In the genomic region with DNA sequence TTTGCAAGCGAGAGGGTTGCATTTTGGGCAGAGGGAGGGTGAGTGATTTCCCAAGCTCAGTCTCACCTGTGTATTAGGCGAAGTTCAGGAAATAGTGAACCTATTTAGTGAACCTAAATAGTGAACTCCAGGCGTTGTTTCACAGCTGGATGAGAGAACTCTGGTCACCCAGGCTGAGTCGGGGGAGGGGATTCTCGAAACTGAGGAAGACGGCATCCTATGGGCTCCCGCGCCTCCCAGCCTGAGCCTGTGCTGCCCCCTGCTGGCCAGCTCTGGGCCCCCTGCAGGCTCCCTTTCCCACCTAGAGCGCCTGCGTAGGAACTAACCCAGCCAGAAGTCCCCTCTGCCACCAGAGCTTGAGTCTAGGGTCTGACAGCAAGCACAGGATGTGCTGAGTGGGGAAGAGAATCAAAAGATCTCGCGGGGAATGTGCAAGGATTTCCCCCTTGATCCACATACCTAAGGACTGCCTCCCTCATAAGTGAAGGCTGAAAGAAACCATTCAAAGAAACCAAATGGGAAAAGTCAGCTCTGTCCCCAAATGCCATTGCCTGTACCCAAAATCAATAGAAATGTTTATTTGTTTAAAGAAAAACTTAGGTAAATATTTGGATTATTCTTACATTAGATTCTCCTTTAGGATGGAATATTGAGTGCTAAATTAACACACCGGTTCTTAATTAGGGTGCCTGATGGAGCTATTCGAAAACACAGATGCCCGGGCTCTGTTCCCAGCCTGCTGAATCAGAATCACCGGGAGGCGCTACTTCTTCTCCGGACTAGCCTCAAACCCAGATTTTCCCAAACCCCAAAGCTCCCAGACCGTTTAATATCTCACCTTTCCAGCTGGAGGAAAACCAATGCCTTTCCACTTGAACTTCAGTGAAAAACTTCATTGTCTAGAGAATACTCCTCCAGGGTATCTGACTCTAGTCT, we compare ENCODE assay signal across 8 cellular contexts. TPM values are rescaled to one million over a fixed set of nuclear protein-coding genes. Genes with fewer than 3 reads are reported as not detected.
A peak's percentile ranks its signal among the peaks of the same experiment; 100 is the strongest.
DNase-seq lines count a peak whose midpoint lies in the region; ATAC-seq and TF ChIP-seq lines count a peak whose summit lies in the region.

No MANE protein-coding gene starts in this region.

- TF ChIP-seq CTCF in GM10248 (IDR thresholded peaks at IDR 0.05; ENCODE audit: control extremely low read depth, extremely low read depth, low read depth, missing control alignments) (peak; percentile 94), choroid plexus epithelial cell (conservative IDR thresholded peaks at IDR 0.05; ENCODE audit: low read depth, low read length) (peak; percentile 96), right lobe of liver (IDR thresholded peaks at IDR 0.05) (peak; percentile 93 to 99 (median 96))

- H3K36me3 ChIP-seq in right lobe of liver: no peaks in the 10 kb centered on the region

- H3K4me3 ChIP-seq in choroid plexus epithelial cell (ENCODE audit: low read depth, low read length) (no peak overlapping the region), right lobe of liver (peak overlapping the region in 1 of 3 donors; percentile 12)

- H3K27ac ChIP-seq in right lobe of liver: peak overlapping the region in 1 of 3 donors; percentile 18

- WGBS in right lobe of liver (ENCODE audit: insufficient coverage, low coverage, low lambda C conversion rate, missing lambda C conversion rate): 6% methylated on average over 19 of the region's 19 CpGs

- no peak for TF ChIP-seq POLR2A in right lobe of liver (IDR thresholded peaks at IDR 0.05)

- ATAC-seq in HG02885 (IDR thresholded peaks at IDR 0.05; ENCODE audit: poor library complexity, unreplicated experiment) (peak; percentile 61), right lobe of liver (peak; percentile 97 to 99 (median 99))

- no peaks in the 10 kb centered on the region for H3K9me3 ChIP-seq in right lobe of liver

- CTCF ChIA-PET in GM10248 (lab: Yijun Ruan, JAX): interaction anchor here (0.6 to 7.2 kb wide), 67 partner anchors 9 to 479 kb away, joined by 3 to 111 read pairs (median 5); partner anchors contain the start of genes CHST4, TAT and ZNF23

- H3K27me3 ChIP-seq in right lobe of liver: no peaks in the 10 kb centered on the region

- POLR2A ChIA-PET in GM10248 (lab: Yijun Ruan, JAX): no interaction called here

- intact Hi-C loops in right lobe of liver (cut with DNase I): loop anchor here in 1 of 2 donors (10.0 kb wide), 1 partner anchor 196 kb away; no protein-coding TSS in a partner anchor

- peaks cover 0 to 5% (median 0%) of the 10 kb centered on the region in 4 donors for H3K4me1 ChIP-seq in right lobe of liver

- peak; percentile 85 for DNase-seq in GM10248 (ENCODE audit: extremely low spot score)
- DNase-seq in NCI-H226: peak; percentile 18
- DNase-seq in activated CD4-positive, alpha-beta T cell treated with anti-CD3 and anti-CD28 coated beads for 4 hours: peak; percentile 69 to 73
- peak; percentile 74 for DNase-seq in choroid plexus epithelial cell (ENCODE audit: low read depth)
- peak; percentile 83 for DNase-seq in right lobe of liver
- peak; percentile 43 for DNase-seq in stimulated activated CD8-positive, alpha-beta memory T cell treated with anti-CD3 and anti-CD28 coated beads, Interleukin-12 subunit alpha, Interleukin-12 subunit beta, amount 100 ng/mL, for 24 hours (ENCODE audit: extremely low read depth)
- no peak for DNase-seq in GOT3 (lab: John Stamatoyannopoulos, UW)

RNA-seq across cellular contexts. Expression of gene MARVELD3, which starts 14.8 kb away (rescaled TPM):
- 1 to 10 TPM; 4.4 to 9.2 (median 5.6) TPM for total RNA-seq in right lobe of liver

RNA-seq across cellular contexts. Expression of gene TAT, which starts 34.3 kb away (rescaled TPM):
- 1,000 to 10,000 TPM in 5 of 6 experiments, 100 to 1,000 TPM in 1; 109 to 3,026 (median 1,168) TPM for total RNA-seq in right lobe of liver
